16 cellular contexts compared by ENCODE assay signal in genomic region chr21:39118604-39119215, GRCh38.
A peak's percentile ranks its signal among the peaks of the same experiment; 100 is the strongest.
DNase-seq lines count a peak whose midpoint lies in the region; ATAC-seq and TF ChIP-seq lines count a peak whose summit lies in the region.
"Had no signal": no experiment of that assay in that cellular context is flagged by ENCODE, and none has a peak within 500 bp of the region (broad histone marks: within the 10 kb centered on the region; RNA-seq: fewer than 3 reads in every experiment).

No MANE protein-coding gene starts in this region.

- TF ChIP-seq CTCF in heart right ventricle (IDR thresholded peaks at IDR 0.05) (no peak), DND-41 (IDR thresholded peaks at IDR 0.05; ENCODE audit: borderline replicate concordance, extremely low read depth, low read length, poor library complexity, severe bottlenecking) (no peak)

- no peaks in the 10 kb centered on the region for H3K27me3 ChIP-seq in heart right ventricle
- H3K27me3 ChIP-seq in DND-41 (ENCODE audit: insufficient read depth, low read length, poor library complexity), result no peaks in the 10 kb centered on the region

- peak; percentile 54 for DNase-seq in Right ventricle myocardium inferior (ENCODE audit: missing footprints)
- no peak for DNase-seq in heart right ventricle
- no peak for DNase-seq in DND-41
- no peak for DNase-seq in left colon
- DNase-seq in activated gamma-delta T cell (lab: John Stamatoyannopoulos, UW), result no peak
- no peak for DNase-seq in NCI-H526 treated with DMSO at 0.1 percent for 48 hours (lab: John Stamatoyannopoulos, UW)
- DNase-seq: ACHN; CD8-positive, alpha-beta T cell; COR-L47; DMS153; DMS79 treated with DMSO at 0.1 percent for 48 hours; GDM1; GOT3; H9 had no signal

- H3K4me1 ChIP-seq in heart right ventricle, result peaks cover 0 to 13% (median 0%) of the 10 kb centered on the region in 9 donors
- H3K4me1 ChIP-seq in DND-41 (ENCODE audit: insufficient read depth, low read length), result peaks cover 38% of the 10 kb centered on the region

- H4K20me1 ChIP-seq in DND-41 (ENCODE audit: insufficient read depth, low read length), result no peaks in the 10 kb centered on the region

- H3K79me2 ChIP-seq in DND-41 (ENCODE audit: insufficient read depth, low read length), result no peaks in the 10 kb centered on the region

- no peak overlapping the region for H3K27ac ChIP-seq in heart right ventricle
- H3K27ac ChIP-seq in DND-41 (ENCODE audit: low read length), result peak overlapping the region; percentile 4; the same call in 1 of the 2 replicates

- no peak overlapping the region for H3K9ac ChIP-seq in DND-41 (ENCODE audit: low read depth, low read length)

- 90 to 94% methylated on average over 8 of the region's 8 CpGs for WGBS in heart right ventricle, 2 donors

- intact Hi-C loops in Right ventricle myocardium inferior (cut with DNase I) (no loop called here), heart right ventricle (cut with DNase I) (loop anchor here in 1 of 10 donors (5.0 kb wide), 1 partner anchor 376 kb away; no protein-coding TSS in a partner anchor), left colon (cut with DNase I, micrococcal nuclease) (no loop called here)

- H3K9me3 ChIP-seq in heart right ventricle (peaks cover 0 to 21% (median 9%) of the 10 kb centered on the region in 11 donors), DND-41 (ENCODE audit: insufficient read depth, low read length, severe bottlenecking) (peaks cover 11% of the 10 kb centered on the region)

- no peak overlapping the region for H2AFZ ChIP-seq in DND-41 (ENCODE audit: low read depth, low read length)

- no peak overlapping the region for H3K4me3 ChIP-seq in heart right ventricle
- no peak overlapping the region for H3K4me3 ChIP-seq in DND-41 (ENCODE audit: low read depth in 1 of 2, low read length in 2 of 2)

- ATAC-seq in Right ventricle myocardium inferior (no peak), heart right ventricle (no peak), DND-41 (ENCODE audit: insufficient read depth, low read depth) (no peak), left colon (peak; percentile 52), HG03196 (IDR thresholded peaks at IDR 0.05; ENCODE audit: unreplicated experiment) (no peak)
- ATAC-seq: CD8-positive, alpha-beta T cell; HepG2 had no signal

- H3K36me3 ChIP-seq in heart right ventricle (no peaks in the 10 kb centered on the region), DND-41 (ENCODE audit: insufficient read depth, low read length) (no peaks in the 10 kb centered on the region)

- no peak overlapping the region for H3K4me2 ChIP-seq in DND-41 (ENCODE audit: insufficient read depth, low read length)
